Comparison of ENCODE assay signal across 8 cellular contexts in genomic region chr3:177345973-177346503, GRCh38.
A peak's percentile ranks its signal among the peaks of the same experiment; 100 is the strongest.
DNase-seq lines count a peak whose midpoint lies in the region; ATAC-seq and TF ChIP-seq lines count a peak whose summit lies in the region.

No MANE protein-coding gene starts in this region.

- H3K4me1 ChIP-seq in body of pancreas (peaks cover 32% of the 10 kb centered on the region), prostate gland (replicated peaks) (peaks cover 4% of the 10 kb centered on the region)

- TF ChIP-seq POLR2A in body of pancreas (IDR thresholded peaks at IDR 0.05) (no peak), prostate gland (IDR thresholded peaks at IDR 0.05) (no peak)

- no peak for TF ChIP-seq CTCF in body of pancreas (IDR thresholded peaks at IDR 0.05)
- TF ChIP-seq CTCF in prostate gland (IDR thresholded peaks at IDR 0.05): no peak
- TF ChIP-seq CTCF in omental fat pad (IDR thresholded peaks at IDR 0.05): no peak

- H3K27me3 ChIP-seq in body of pancreas (no peaks in the 10 kb centered on the region), prostate gland (replicated peaks; ENCODE audit: insufficient read depth) (no peaks in the 10 kb centered on the region)

- in situ Hi-C loops in KBM-7 (cut with MboI; ENCODE audit: low pct_unique_long_range_greater_than_20kb, low sequenced_read_pairs): no loop called here

- DNase-seq in body of pancreas: no peak
- DNase-seq in prostate gland (ENCODE audit: low spot score): no peak
- no peak for DNase-seq in DMS79 treated with DMSO at 0.1 percent for 48 hours (lab: John Stamatoyannopoulos, UW)
- DNase-seq in KBM-7: no peak
- no peak for DNase-seq in activated effector memory CD4-positive, alpha-beta T cell treated with anti-CD3 and anti-CD28 coated beads, Interleukin-2, amount 50 U/mL, for 16 hours
- DNase-seq in omental fat pad (ENCODE audit: low spot score): no peak

- peak overlapping the region; percentile 81 to 93 (median 88) for H3K27ac ChIP-seq in body of pancreas
- peak overlapping the region; percentile 54 to 82 for H3K27ac ChIP-seq in prostate gland

- ATAC-seq in GM18907 (IDR thresholded peaks at IDR 0.05; ENCODE audit: unreplicated experiment): peak; percentile 15
- peak; percentile 24 for ATAC-seq in HG03159 (IDR thresholded peaks at IDR 0.05; ENCODE audit: unreplicated experiment)
- ATAC-seq in body of pancreas: no peak
- no peak for ATAC-seq in omental fat pad (ENCODE audit: low FRiP score)

- H3K9me3 ChIP-seq in body of pancreas (no peaks in the 10 kb centered on the region), prostate gland (no peaks in the 10 kb centered on the region)

- H3K4me3 ChIP-seq in body of pancreas: no peak overlapping the region
- H3K4me3 ChIP-seq in prostate gland: no peak overlapping the region

- intact Hi-C loops in body of pancreas (cut with DNase I): no loop called here
- intact Hi-C loops in prostate gland (cut with DNase I): no loop called here

- H3K36me3 ChIP-seq in body of pancreas (replicated peaks in 1 of 2; ENCODE audit: insufficient read depth in 1 of 2, low read depth in 2 of 2): no peaks in the 10 kb centered on the region
- H3K36me3 ChIP-seq in prostate gland: no peaks in the 10 kb centered on the region

Comparison
In these comparisons a context has a peak if more than half of its experiments do, and no peak if none do; other contexts are left out.
1. ATAC-seq: peak in GM18907 (single experiment) and HG03159 (single experiment); none in body of pancreas (single experiment) and omental fat pad (single experiment).